1 cellular context compared by ENCODE assay signal in the genomic region with DNA sequence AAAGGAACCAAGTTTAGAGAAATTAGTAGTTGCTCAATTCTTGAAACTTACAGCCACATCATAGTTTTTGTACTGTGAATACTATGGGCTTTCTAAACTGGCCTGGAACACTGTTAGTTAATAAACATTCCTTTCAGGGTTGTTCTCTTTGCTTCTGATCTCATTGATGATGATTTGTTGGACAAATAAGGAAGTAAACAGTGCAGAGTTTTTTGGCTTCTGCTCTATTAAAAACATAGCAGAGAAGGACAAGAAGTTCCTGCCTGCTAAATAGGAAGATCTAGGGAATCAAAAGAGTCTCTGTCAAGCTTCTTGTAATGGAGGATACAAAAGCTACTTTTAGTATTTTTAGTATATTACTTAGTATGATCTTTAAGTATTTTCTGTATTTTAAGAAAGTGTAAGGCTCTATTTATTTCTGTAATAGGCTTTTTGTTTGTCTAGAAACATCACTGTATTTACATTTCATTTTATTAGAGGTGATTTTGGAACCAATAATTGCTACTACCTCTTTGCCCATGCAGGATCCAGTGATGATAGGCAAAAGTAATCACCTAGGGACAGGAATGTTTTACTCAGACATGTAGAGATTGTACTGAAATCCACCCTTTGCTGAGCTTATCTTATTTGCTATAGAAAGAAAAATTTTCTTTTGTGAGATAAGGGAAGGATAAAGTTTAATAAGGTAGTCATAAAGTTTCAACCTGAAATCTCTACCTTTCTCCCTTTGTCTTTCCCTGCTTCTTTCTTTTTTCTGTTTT.
A peak's percentile ranks its signal among the peaks of the same experiment; 100 is the strongest.
TF ChIP-seq lines count a peak whose summit lies in the region.

No MANE protein-coding gene starts in this region.

TF ChIP-seq in HEK293, 187 proteins besides CTCF, POLR2A, EP300 and RAD21 (continued from another document):
- TF ChIP-seq, protein P1, sequence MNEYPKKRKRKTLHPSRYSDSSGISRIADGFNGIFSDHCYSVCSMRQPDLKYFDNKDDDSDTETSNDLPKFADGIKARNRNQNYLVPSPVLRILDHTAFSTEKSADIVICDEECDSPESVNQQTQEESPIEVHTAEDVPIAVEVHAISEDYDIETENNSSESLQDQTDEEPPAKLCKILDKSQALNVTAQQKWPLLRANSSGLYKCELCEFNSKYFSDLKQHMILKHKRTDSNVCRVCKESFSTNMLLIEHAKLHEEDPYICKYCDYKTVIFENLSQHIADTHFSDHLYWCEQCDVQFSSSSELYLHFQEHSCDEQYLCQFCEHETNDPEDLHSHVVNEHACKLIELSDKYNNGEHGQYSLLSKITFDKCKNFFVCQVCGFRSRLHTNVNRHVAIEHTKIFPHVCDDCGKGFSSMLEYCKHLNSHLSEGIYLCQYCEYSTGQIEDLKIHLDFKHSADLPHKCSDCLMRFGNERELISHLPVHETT (tag by site-specific recombination; IDR thresholded peaks at IDR 0.05) = no peak
- TF ChIP-seq ZNF174 (tag by site-specific recombination; IDR thresholded peaks at IDR 0.05) = no peak
- TF ChIP-seq, protein P2, sequence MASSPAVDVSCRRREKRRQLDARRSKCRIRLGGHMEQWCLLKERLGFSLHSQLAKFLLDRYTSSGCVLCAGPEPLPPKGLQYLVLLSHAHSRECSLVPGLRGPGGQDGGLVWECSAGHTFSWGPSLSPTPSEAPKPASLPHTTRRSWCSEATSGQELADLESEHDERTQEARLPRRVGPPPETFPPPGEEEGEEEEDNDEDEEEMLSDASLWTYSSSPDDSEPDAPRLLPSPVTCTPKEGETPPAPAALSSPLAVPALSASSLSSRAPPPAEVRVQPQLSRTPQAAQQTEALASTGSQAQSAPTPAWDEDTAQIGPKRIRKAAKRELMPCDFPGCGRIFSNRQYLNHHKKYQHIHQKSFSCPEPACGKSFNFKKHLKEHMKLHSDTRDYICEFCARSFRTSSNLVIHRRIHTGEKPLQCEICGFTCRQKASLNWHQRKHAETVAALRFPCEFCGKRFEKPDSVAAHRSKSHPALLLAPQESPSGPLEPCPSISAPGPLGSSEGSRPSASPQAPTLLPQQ (tag by site-specific recombination; IDR thresholded peaks at IDR 0.05) = no peak
- no peak for TF ChIP-seq ZNF121 (tag by site-specific recombination; IDR thresholded peaks at IDR 0.05)
- TF ChIP-seq ZNF664 (tag by site-specific recombination; IDR thresholded peaks at IDR 0.05) = peak; percentile 59; the same call in 1 of the 2 replicates
